ENCODE assay signal across 15 cellular contexts in the genomic region with DNA sequence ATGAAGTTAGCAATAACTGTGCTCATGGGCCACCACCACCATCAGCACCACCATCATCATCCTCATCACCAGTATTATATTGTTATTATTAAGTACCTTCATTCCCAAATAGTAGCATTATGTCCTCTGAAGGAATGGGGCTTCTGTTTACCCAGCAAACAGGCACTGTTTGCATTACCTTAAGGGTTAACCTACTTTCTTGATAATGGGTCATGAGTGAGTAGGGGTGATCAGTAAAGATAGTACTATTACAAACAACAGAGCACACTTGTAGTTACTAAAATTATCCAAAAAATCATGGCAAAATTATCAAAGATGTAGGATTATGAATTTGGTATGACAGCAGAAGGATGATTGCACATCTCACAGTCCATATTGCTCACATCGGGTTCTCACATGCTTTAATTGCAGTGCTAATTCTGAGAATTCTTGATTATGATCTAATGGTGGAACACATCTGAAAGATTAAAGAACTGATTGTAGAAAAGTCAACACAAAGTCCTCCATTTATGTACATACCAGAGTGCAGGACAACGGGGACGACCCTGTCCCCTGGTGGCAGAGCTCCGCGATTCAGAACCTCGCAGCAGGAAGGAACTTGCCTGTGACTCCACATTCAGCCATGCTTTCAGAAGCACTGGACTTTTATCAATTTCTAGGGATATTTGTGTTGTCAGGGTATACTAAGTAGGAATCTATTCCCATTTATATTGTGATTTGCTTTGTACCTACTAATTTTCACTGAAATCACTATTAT. TPM values are rescaled to one million over a fixed set of nuclear protein-coding genes. Genes with fewer than 3 reads are reported as not detected.
DNase-seq lines count a peak whose midpoint lies in the region; ATAC-seq and TF ChIP-seq lines count a peak whose summit lies in the region.
"Had no signal": no experiment of that assay in that cellular context is flagged by ENCODE, and none has a peak within 500 bp of the region (broad histone marks: within the 10 kb centered on the region; RNA-seq: fewer than 3 reads in every experiment).

No MANE protein-coding gene starts in this region.

- H3K4me1 Mint-ChIP-seq in activated T-helper 17 cell treated with anti-CD3 and anti-CD28 coated beads, Interleukin-2, amount 50 U/mL, for 72 hours, result no peaks in the 10 kb centered on the region

- no peak overlapping the region for H3K27ac Mint-ChIP-seq in activated T-helper 17 cell treated with anti-CD3 and anti-CD28 coated beads, Interleukin-2, amount 50 U/mL, for 72 hours

- H2AFZ ChIP-seq in hepatocyte, result no peak overlapping the region
- H2AFZ ChIP-seq in Karpas-422 (ENCODE audit: low read length), result no peak overlapping the region

- no peaks in the 10 kb centered on the region for H3K27me3 Mint-ChIP-seq in activated T-helper 17 cell treated with anti-CD3 and anti-CD28 coated beads, Interleukin-2, amount 50 U/mL, for 72 hours

- no peak for ATAC-seq in activated T-helper 17 cell treated with anti-CD3 and anti-CD28 coated beads, Interleukin-2, amount 50 U/mL, for 72 hours (replicated peaks)

- peaks cover 95% of the 10 kb centered on the region for H3K27me3 ChIP-seq in A673 (replicated peaks; ENCODE audit: insufficient read depth, low read depth, low read length, poor library complexity)
- H3K27me3 ChIP-seq in hepatocyte, result no peaks in the 10 kb centered on the region
- H3K27me3 ChIP-seq in Karpas-422 (ENCODE audit: low read length), result no peaks in the 10 kb centered on the region

- no peak overlapping the region for H3K4me3 ChIP-seq in A673 (ENCODE audit: low read depth, low read length, poor library complexity, severe bottlenecking)
- no peak overlapping the region for H3K4me3 ChIP-seq in hepatocyte
- no peak overlapping the region for H3K4me3 ChIP-seq in Karpas-422 (ENCODE audit: low read length)
- H3K4me3 ChIP-seq: thoracic aorta had no signal

- H3K4me1 ChIP-seq in A673 (ENCODE audit: insufficient read depth, low read length, poor library complexity, severe bottlenecking) (no peaks in the 10 kb centered on the region), hepatocyte (ENCODE audit: insufficient read depth) (peaks cover 4% of the 10 kb centered on the region), Karpas-422 (ENCODE audit: low read length) (no peaks in the 10 kb centered on the region)

- no peaks in the 10 kb centered on the region for H3K9me3 ChIP-seq in A673 (ENCODE audit: low read depth, low read length, poor library complexity, severe bottlenecking)
- H3K9me3 ChIP-seq in hepatocyte (ENCODE audit: low read depth), result no peaks in the 10 kb centered on the region
- H3K9me3 ChIP-seq in Karpas-422 (ENCODE audit: low read length), result no peaks in the 10 kb centered on the region
- H3K9me3 ChIP-seq: thoracic aorta had no signal

- CTCF ChIA-PET in A673 (lab: Charles Lee), result no interaction called here
- CTCF ChIA-PET in HEK293T (lab: Yijun Ruan, JAX), result interaction anchor here (1.0 kb wide), 1 partner anchor 227 kb away, joined by 3 read pairs; no protein-coding TSS in a partner anchor

- H3K9ac ChIP-seq in Karpas-422 (ENCODE audit: low read length), result no peak overlapping the region

- H3K36me3 ChIP-seq in A673 (ENCODE audit: insufficient read depth, low read length, poor library complexity, severe bottlenecking) (no peaks in the 10 kb centered on the region), hepatocyte (replicated peaks; ENCODE audit: insufficient read depth, low read depth) (no peaks in the 10 kb centered on the region), Karpas-422 (ENCODE audit: insufficient read depth, low read length) (no peaks in the 10 kb centered on the region)
- H3K36me3 ChIP-seq: thoracic aorta had no signal

- H3K79me2 ChIP-seq in hepatocyte, result no peaks in the 10 kb centered on the region
- no peaks in the 10 kb centered on the region for H3K79me2 ChIP-seq in Karpas-422 (ENCODE audit: low read length)

- DNase-seq in A673 (ENCODE audit: low spot score) (no peak), HEK293T (ENCODE audit: extremely low spot score) (peak; percentile 23), hepatocyte (ENCODE audit: low spot score) (peak; percentile 51), Karpas-422 (no peak), NCI-H526 treated with DMSO at 0.1 percent for 48 hours (lab: John Stamatoyannopoulos, UW) (no peak), HK-2 (ENCODE audit: unreplicated experiment) (no peak)
- DNase-seq: activated CD4-positive, alpha-beta T cell treated with anti-CD3 and anti-CD28 coated beads, Interleukin-2, amount 50 U/mL, for 1 hour; activated naive CD4-positive, alpha-beta T cell treated with anti-CD3 and anti-CD28 coated beads, Interleukin-2, amount 50 U/mL, for 16 hours; activated T-cell treated with anti-CD3 and anti-CD28 coated beads for 4 hours; NCI-H1105 treated with DMSO at 0.1 percent for 48 hours; occipital lobe; stimulated activated CD4-positive, alpha-beta T cell treated with anti-CD3 and anti-CD28 coated beads, Interleukin-4, amount 100 ng/mL, for 4 hours had no signal

- H3K27ac ChIP-seq in A673 (ENCODE audit: low read depth, low read length, poor library complexity, severe bottlenecking), result no peak overlapping the region
- peak overlapping the region; percentile 24 for H3K27ac ChIP-seq in angular gyrus (ENCODE audit: low read depth, low read length)
- no peak overlapping the region for H3K27ac ChIP-seq in hepatocyte
- H3K27ac ChIP-seq in Karpas-422 (ENCODE audit: low read length), result no peak overlapping the region
- H3K27ac ChIP-seq: thoracic aorta had no signal

- intact Hi-C loops in A673 (cut with micrococcal nuclease; ENCODE audit: unreplicated experiment), result no loop called here

- H3K9me2 ChIP-seq in hepatocyte (replicated peaks; ENCODE audit: insufficient read depth) (no peaks in the 10 kb centered on the region), Karpas-422 (replicated peaks; ENCODE audit: insufficient read depth, low read length) (no peaks in the 10 kb centered on the region)

- BruUV-seq in A673 (replicated peaks; lab: Mats Ljungman, UMichigan), result no TSS peak

- no peaks in the 10 kb centered on the region for H3K36me3 Mint-ChIP-seq in activated T-helper 17 cell treated with anti-CD3 and anti-CD28 coated beads, Interleukin-2, amount 50 U/mL, for 72 hours (ENCODE audit: low read depth)

- H3K4me2 ChIP-seq in hepatocyte (no peak overlapping the region), Karpas-422 (ENCODE audit: low read depth, low read length, poor library complexity, severe bottlenecking) (no peak overlapping the region)

- H3K4me3 Mint-ChIP-seq in activated T-helper 17 cell treated with anti-CD3 and anti-CD28 coated beads, Interleukin-2, amount 50 U/mL, for 72 hours, result no peak overlapping the region

- H4K20me1 ChIP-seq in hepatocyte (ENCODE audit: insufficient read depth, poor library complexity, severe bottlenecking) (no peaks in the 10 kb centered on the region), Karpas-422 (ENCODE audit: insufficient read depth, low read depth, low read length) (no peaks in the 10 kb centered on the region)

- TF ChIP-seq CTCF in A673 (conservative IDR thresholded peaks at IDR 0.05; ENCODE audit: low read depth, low read length) (peak; percentile 30; the same call in 1 of the 2 replicates), hepatocyte (IDR thresholded peaks at IDR 0.05; ENCODE audit: poor library complexity) (peak; percentile 46)

- POLR2A ChIA-PET in A673 (lab: Charles Lee; ENCODE audit: low non-redundant PET) (no interaction called here), HEK293T (lab: Yijun Ruan, JAX) (no interaction called here)

- peaks cover 13% of the 10 kb centered on the region for H3K9me3 Mint-ChIP-seq in activated T-helper 17 cell treated with anti-CD3 and anti-CD28 coated beads, Interleukin-2, amount 50 U/mL, for 72 hours

- 45% methylated on average over 6 of the region's 6 CpGs for WGBS in hepatocyte (ENCODE audit: low lambda C conversion rate, missing lambda C conversion rate)

TF ChIP-seq in HEK293T, 16 proteins besides CTCF, POLR2A, EP300 and RAD21:
- no peak for TF ChIP-seq CTBP1 (IDR thresholded peaks at IDR 0.05; ENCODE audit: borderline replicate concordance)
- no peak for TF ChIP-seq LEF1 (IDR thresholded peaks at IDR 0.05; ENCODE audit: borderline replicate concordance)
- no peak for TF ChIP-seq ELF4 (IDR thresholded peaks at IDR 0.05)
- TF ChIP-seq BHLHE40 (IDR thresholded peaks at IDR 0.05; ENCODE audit: borderline replicate concordance), result no peak
- TF ChIP-seq FOXK2 (IDR thresholded peaks at IDR 0.05), result no peak
- TF ChIP-seq HDGF (IDR thresholded peaks at IDR 0.05; ENCODE audit: borderline replicate concordance), result no peak
- TF ChIP-seq, protein P1, sequence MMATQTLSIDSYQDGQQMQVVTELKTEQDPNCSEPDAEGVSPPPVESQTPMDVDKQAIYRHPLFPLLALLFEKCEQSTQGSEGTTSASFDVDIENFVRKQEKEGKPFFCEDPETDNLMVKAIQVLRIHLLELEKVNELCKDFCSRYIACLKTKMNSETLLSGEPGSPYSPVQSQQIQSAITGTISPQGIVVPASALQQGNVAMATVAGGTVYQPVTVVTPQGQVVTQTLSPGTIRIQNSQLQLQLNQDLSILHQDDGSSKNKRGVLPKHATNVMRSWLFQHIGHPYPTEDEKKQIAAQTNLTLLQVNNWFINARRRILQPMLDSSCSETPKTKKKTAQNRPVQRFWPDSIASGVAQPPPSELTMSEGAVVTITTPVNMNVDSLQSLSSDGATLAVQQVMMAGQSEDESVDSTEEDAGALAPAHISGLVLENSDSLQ (IDR thresholded peaks at IDR 0.05), result no peak
- no peak for TF ChIP-seq L3MBTL2 (conservative IDR thresholded peaks at IDR 0.05)
- TF ChIP-seq SUZ12 (IDR thresholded peaks at IDR 0.05), result no peak
- no peak for TF ChIP-seq TARDBP (IDR thresholded peaks at IDR 0.05)
- TF ChIP-seq ZNF384 (IDR thresholded peaks at IDR 0.05), result no peak
- no peak for TF ChIP-seq FOXA1 (IDR thresholded peaks at IDR 0.05)
- no peak for TF ChIP-seq FOXM1 (IDR thresholded peaks at IDR 0.05; ENCODE audit: borderline replicate concordance)
- no peak for TF ChIP-seq NFRKB (IDR thresholded peaks at IDR 0.05)
- TF ChIP-seq SP1 (IDR thresholded peaks at IDR 0.05), result no peak
- TF ChIP-seq ARNT (IDR thresholded peaks at IDR 0.05), result no peak
TF ChIP-seq in HEK293T: peak in this region for 0.

RNA-seq across cellular contexts. Expression of gene PDE1C, which starts 31.0 kb away (rescaled TPM):
- total RNA-seq in A673 (2021) (not detected in 2 replicates), hepatocyte (3.3 and 5.0 TPM in 2 replicates)
- 1.8 and 2.7 TPM in 2 replicates for polyA plus RNA-seq in hepatocyte
- total RNA-seq in activated T-helper 17 cell treated with anti-CD3 and anti-CD28 coated beads, Interleukin-2, amount 50 U/mL, for 72 hours, result not detected
- not detected in 2 replicates for total RNA-seq in Karpas-422 (2014; rRNA removed; shearing (Covaris generic); ENCODE audit: low replicate concordance)

Comparison
In these comparisons a context has a peak if more than half of its experiments do, and no peak if none do; other contexts are left out.
1. DNase-seq: peak in HEK293T (single experiment) and hepatocyte (single experiment); none in A673 (single experiment), Karpas-422 (single experiment), NCI-H526 treated with DMSO at 0.1 percent for 48 hours (single experiment) and HK-2 (single experiment).